ENCODE assay signal across 1 cellular context in the genomic region with DNA sequence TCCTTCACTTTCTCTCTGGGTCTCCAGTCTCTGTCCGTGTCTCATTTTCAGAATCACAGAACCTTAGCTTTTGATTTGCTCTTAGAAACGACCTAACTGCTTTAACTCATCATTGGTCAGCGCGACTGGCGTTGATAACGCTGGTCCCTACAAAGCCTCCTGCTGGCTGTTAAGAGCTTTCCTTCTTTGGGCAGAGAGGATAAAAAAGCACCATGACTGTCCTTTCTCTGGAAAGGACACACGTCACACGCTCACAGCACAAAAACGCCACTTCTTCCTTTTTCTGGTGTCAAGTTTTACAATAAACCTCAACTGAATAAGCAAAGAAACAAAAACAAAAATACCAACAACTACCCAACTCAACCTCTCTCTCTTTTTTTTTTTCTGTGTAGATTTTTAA.
TF ChIP-seq lines count a peak whose summit lies in the region.

No MANE protein-coding gene starts in this region.

TF ChIP-seq in GM23338, 12 proteins besides CTCF, POLR2A, EP300 and RAD21 (continued from another document):
- TF ChIP-seq ZNF331 (CRISPR knock-in tag; IDR thresholded peaks at IDR 0.05; ENCODE audit: low read depth) (no peak), EZH2phosphoT487 (IDR thresholded peaks at IDR 0.05; ENCODE audit: unreplicated experiment) (no peak)
